Comparison of ENCODE assay signal across 8 cellular contexts in the genomic region with DNA sequence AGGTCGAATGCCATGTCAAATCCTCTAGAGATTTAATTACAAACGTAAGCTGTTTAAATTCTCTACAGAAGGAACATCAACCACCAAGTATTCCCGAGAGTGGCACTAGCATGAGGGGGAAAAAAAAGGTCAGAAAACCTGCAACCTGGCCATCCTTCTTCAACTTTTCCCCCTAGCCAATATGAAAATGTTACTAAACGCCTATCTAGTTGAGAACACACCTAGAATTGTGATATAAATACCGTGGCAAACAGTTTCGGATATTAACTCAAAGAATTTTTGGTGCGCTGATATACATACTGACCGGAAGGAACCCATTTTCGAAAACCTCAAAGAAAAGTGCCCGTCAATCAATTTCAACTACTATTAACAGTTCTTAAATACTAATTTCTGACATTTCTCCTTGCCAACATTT. TPM values are rescaled to one million over a fixed set of nuclear protein-coding genes. Genes with fewer than 3 reads are reported as not detected.
DNase-seq lines count a peak whose midpoint lies in the region; ATAC-seq and TF ChIP-seq lines count a peak whose summit lies in the region.

No MANE protein-coding gene starts in this region.

- in situ Hi-C loops in IMR-90 (cut with MboI; ENCODE audit: low sequenced_read_pairs): no loop called here
- in situ Hi-C loops in brain microvascular endothelial cell (cut with HindIII; ENCODE audit: low pct_ligation_motif_present, low sequenced_read_pairs): no loop called here

- no peak overlapping the region for H4K5ac ChIP-seq in IMR-90 (ENCODE audit: low read depth, low read length)

- peak overlapping the region; percentile 99 for H3K4me2 ChIP-seq in IMR-90 (ENCODE audit: low read depth, low read length)

- peaks cover 68% of the 10 kb centered on the region for H4K20me1 ChIP-seq in IMR-90 (ENCODE audit: insufficient read depth, low read length)

- WGBS in IMR-90 (ENCODE audit: extremely low coverage in 2 of 2, insufficient read length in 1 of 2), 2 experiments: no CpG with 5 or more reads among the region's 10 CpGs

- H3K4me3 ChIP-seq in AG09309 (ENCODE audit: control insufficient read depth, low read depth, low read length) (peak overlapping the region; percentile 80), IMR-90 (ENCODE audit: insufficient read depth, low read depth, low read length) (peak overlapping the region; percentile 93), brain microvascular endothelial cell (ENCODE audit: low read depth, low read length) (peak overlapping the region; percentile 99), mucosa of rectum (ENCODE audit: low read length in 2 of 2) (peak overlapping the region; percentile 90 to 100)

- H3K18ac ChIP-seq in IMR-90 (ENCODE audit: low read depth, low read length): no peak overlapping the region

- H2BK20ac ChIP-seq in IMR-90 (ENCODE audit: low read depth, low read length): no peak overlapping the region

- no peak overlapping the region for H2AK9ac ChIP-seq in IMR-90 (replicated peaks; ENCODE audit: low read depth, low read length, poor library complexity)

- H3K9me1 ChIP-seq in IMR-90 (ENCODE audit: insufficient read depth, low read length): peaks cover 2% of the 10 kb centered on the region

- dilution Hi-C loops in IMR-90 (cut with HindIII; ENCODE audit: low sequenced_read_pairs, unreplicated experiment): no loop called here

- no peak overlapping the region for H4K8ac ChIP-seq in IMR-90 (ENCODE audit: low read depth in 2 of 2, low read length in 2 of 2)

- H3K27ac ChIP-seq in IMR-90 (ENCODE audit: insufficient read depth, low read length): no peak overlapping the region
- peak overlapping the region; percentile 89 for H3K27ac ChIP-seq in brain microvascular endothelial cell
- peak overlapping the region in 1 of 2 donors; percentile 33 for H3K27ac ChIP-seq in mucosa of rectum (ENCODE audit: low read depth in 2 of 2, low read length in 2 of 2)

- H3K9me3 ChIP-seq in IMR-90 (ENCODE audit: control insufficient read depth, insufficient read depth, low read length) (no peaks in the 10 kb centered on the region), mucosa of rectum (ENCODE audit: control insufficient read depth in 2 of 2, low read length in 2 of 2) (no peaks in the 10 kb centered on the region)

- no peak overlapping the region for H4K91ac ChIP-seq in IMR-90 (ENCODE audit: insufficient read depth, low read depth, low read length)

- BruUV-seq in IMR-90 (replicated peaks; lab: Mats Ljungman, UMichigan): no TSS peak

- H2BK5ac ChIP-seq in IMR-90 (ENCODE audit: low read depth, low read length, poor library complexity, severe bottlenecking): peak overlapping the region; percentile 4

- peaks cover 11% of the 10 kb centered on the region for H3K4me1 ChIP-seq in IMR-90 (ENCODE audit: control insufficient read depth, insufficient read depth, low read length)
- peaks cover 21 to 38% of the 10 kb centered on the region in 2 donors for H3K4me1 ChIP-seq in mucosa of rectum (ENCODE audit: control insufficient read depth in 2 of 2, insufficient read depth in 2 of 2, low read length in 2 of 2)

- H3K79me1 ChIP-seq in IMR-90 (ENCODE audit: low read depth in 1 of 2, low read length in 2 of 2): peaks cover 5 to 16% of the 10 kb centered on the region in 2 experiments; a peak in 3 of 4 replicates

- no peak overlapping the region for H3K4ac ChIP-seq in IMR-90 (ENCODE audit: low read depth, low read length)

- no peak overlapping the region for H2BK15ac ChIP-seq in IMR-90 (ENCODE audit: low read depth, low read length)

- CTCF ChIA-PET in IMR-90 (lab: Yijun Ruan, JAX): no interaction called here

- no peak overlapping the region for H3K14ac ChIP-seq in IMR-90 (replicated peaks; ENCODE audit: low read depth, low read length)

- intact Hi-C loops in IMR-90 (cut with micrococcal nuclease): loop anchor here (5.0 kb wide), 1 partner anchor 115 kb away; the partner anchor contains the start of gene SUPT16H

- no peak overlapping the region for H2BK120ac ChIP-seq in IMR-90 (ENCODE audit: low read depth, low read length)

- POLR2A ChIA-PET in IMR-90 (lab: Charles Lee; ENCODE audit: unreplicated experiment): interaction anchor here (0.5 to 1.0 kb wide), 2 partner anchors 10 to 45 kb away, joined by 3 to 5 read pairs; no protein-coding TSS in a partner anchor

- H3K36me3 ChIP-seq in IMR-90 (ENCODE audit: control insufficient read depth, insufficient read depth, low read length) (peaks cover 22% of the 10 kb centered on the region), brain microvascular endothelial cell (replicated peaks) (peaks cover 42% of the 10 kb centered on the region), mucosa of rectum (ENCODE audit: control insufficient read depth in 2 of 2, insufficient read depth in 2 of 2, low read length in 2 of 2) (peaks cover 19% of the 10 kb centered on the region in 2 donors)

- no peak overlapping the region for H2AK5ac ChIP-seq in IMR-90 (ENCODE audit: low read depth, low read length)

- no peak for TF ChIP-seq RAD21 in IMR-90 (IDR thresholded peaks at IDR 0.05; ENCODE audit: low read length)

- no peaks in the 10 kb centered on the region for H3K27me3 ChIP-seq in IMR-90 (ENCODE audit: control insufficient read depth, insufficient read depth, low read length)
- H3K27me3 ChIP-seq in brain microvascular endothelial cell (replicated peaks): no peaks in the 10 kb centered on the region
- no peaks in the 10 kb centered on the region for H3K27me3 ChIP-seq in mucosa of rectum (ENCODE audit: control insufficient read depth in 2 of 2, insufficient read depth in 2 of 2, low read length in 2 of 2)

- no peak for DNase-seq in AG09309 (ENCODE audit: low read depth)
- no peak for DNase-seq in IMR-90
- DNase-seq in brain microvascular endothelial cell: no peak

- H3K9ac ChIP-seq in IMR-90 (ENCODE audit: low read depth, low read length) (peak overlapping the region; percentile 99; the same call in 1 of the 2 replicates), mucosa of rectum (ENCODE audit: low read depth in 1 of 2, low read length in 2 of 2) (peak overlapping the region; percentile 35 to 99)

- H3K56ac ChIP-seq in IMR-90 (ENCODE audit: extremely low read depth, insufficient read depth, low read length): 0 out of 2 replicates have a peak overlapping the region, but pooled peaks have one; percentile 32

- no peak overlapping the region for H2AFZ ChIP-seq in IMR-90 (replicated peaks; ENCODE audit: low read length, poor library complexity)

- TF ChIP-seq POLR2A in IMR-90 (IDR thresholded peaks at IDR 0.05; ENCODE audit: low read depth, low read length): no peak

- TF ChIP-seq CTCF in AG09309 (IDR thresholded peaks at IDR 0.05; ENCODE audit: control insufficient read depth, insufficient read depth, low read depth, low read length, missing control alignments) (no peak), IMR-90 (conservative IDR thresholded peaks at IDR 0.05; ENCODE audit: low read depth, low read length) (no peak), brain microvascular endothelial cell (IDR thresholded peaks at IDR 0.05; ENCODE audit: low read depth, low read length, missing control alignments) (no peak)

- ATAC-seq in IMR-90 (ENCODE audit: low read depth): no peak
- ATAC-seq in HG03342 (IDR thresholded peaks at IDR 0.05; ENCODE audit: unreplicated experiment): no peak
- ATAC-seq in GM19035 (IDR thresholded peaks at IDR 0.05; ENCODE audit: unreplicated experiment): no peak
- ATAC-seq in HG03520 (IDR thresholded peaks at IDR 0.05; ENCODE audit: unreplicated experiment): no peak
- no peak for ATAC-seq in GM21717 (IDR thresholded peaks at IDR 0.05; ENCODE audit: unreplicated experiment)

- H3K23ac ChIP-seq in IMR-90 (ENCODE audit: low read depth, low read length): peak overlapping the region; percentile 72; the same call in 1 of the 2 replicates

TF ChIP-seq in IMR-90, 13 proteins besides CTCF, POLR2A, EP300 and RAD21:
- TF ChIP-seq CHD1 (IDR thresholded peaks at IDR 0.05; ENCODE audit: low read depth, low read length) (peak; percentile 67; the same call in 1 of the 2 replicates), MAFK (IDR thresholded peaks at IDR 0.05; ENCODE audit: low read depth, low read length) (no peak)

RNA-seq across cellular contexts. Expression of gene HNRNPC, which starts 1.8 kb away (rescaled TPM):
- 308 and 548 TPM in 2 replicates for total RNA-seq in IMR-90 (2012; rRNA removed)
- 366 and 615 TPM in 2 replicates for polyA plus RNA-seq in IMR-90 (2012; rRNA removed)
- 170 and 542 TPM in 2 replicates for polyA plus RNA-seq in IMR-90 (2012; cell fraction: cytosol; rRNA removed)
- 75.4 and 293 TPM in 2 replicates for polyA plus RNA-seq in IMR-90 (2012; cell fraction: nucleus; rRNA removed; ENCODE audit: low replicate concordance)

RNA-seq across cellular contexts. Expression of gene RPGRIP1, which starts 12.4 kb away (rescaled TPM):
- total RNA-seq in IMR-90 (2012; rRNA removed): not detected in 2 replicates
- not detected in 2 replicates for polyA plus RNA-seq in IMR-90 (2012; rRNA removed)
- not detected in 2 replicates for polyA plus RNA-seq in IMR-90 (2012; cell fraction: cytosol; rRNA removed)
- not detected in 2 replicates for polyA plus RNA-seq in IMR-90 (2012; cell fraction: nucleus; rRNA removed; ENCODE audit: low replicate concordance)
